ENCODE assay signal across 24 cellular contexts in genomic region chr3:52561028-52561749, GRCh38. TPM values are rescaled to one million over a fixed set of nuclear protein-coding genes. Genes with fewer than 3 reads are reported as not detected.
DNase-seq lines count a peak whose midpoint lies in the region; ATAC-seq, FAIRE-seq and TF ChIP-seq lines count a peak whose summit lies in the region.
"Had no signal": no experiment of that assay in that cellular context is flagged by ENCODE, and none has a peak within 500 bp of the region (broad histone marks: within the 10 kb centered on the region; RNA-seq: fewer than 3 reads in every experiment).

No MANE protein-coding gene starts in this region.

- H3K4me2 ChIP-seq in astrocyte (ENCODE audit: low read length) (no peak overlapping the region), neuronal stem cell (ENCODE audit: insufficient read depth, low read length, poor library complexity, severe bottlenecking) (no peak overlapping the region)
- H3K4me2 ChIP-seq: BLaER1, KMS-11 had no signal

- H3K27me3 ChIP-seq in astrocyte (ENCODE audit: insufficient read depth, low read length) (no peaks in the 10 kb centered on the region), neuronal stem cell (ENCODE audit: control insufficient read depth in 3 of 3, insufficient read depth in 3 of 3, low read depth in 1 of 3, low read length in 3 of 3) (no peaks in the 10 kb centered on the region)
- H3K27me3 ChIP-seq: BLaER1 had no signal

- DNase-seq in EH (ENCODE audit: low read depth) (peak; percentile 53), GM03348 (ENCODE audit: low spot score) (peak; percentile 11), astrocyte (ENCODE audit: low read depth) (peak; percentile 41), neuronal stem cell (ENCODE audit: low spot score) (peak; percentile 8), HCEC 1CT (no peak)
- no peak for DNase-seq in activated T-cell treated with anti-CD3 and anti-CD28 coated beads, Interleukin-2, amount 50 U/mL, for 4 hours
- DNase-seq: CD4-positive, alpha-beta T cell; COR-L47; DMS79; H9; IMR-90; MV-4-11; NCI-H1694; NCI-H2081; NCI-H2171; NCI-H345; NCI-H524; NCI-H774; OCI-M1; SW 1271 had no signal

- peaks cover 4% of the 10 kb centered on the region for H3K79me2 ChIP-seq in astrocyte (ENCODE audit: insufficient read depth, low read length)

- no peak overlapping the region for H2BK15ac ChIP-seq in neuronal stem cell (ENCODE audit: low read length)

- H2BK120ac ChIP-seq in neuronal stem cell (ENCODE audit: low read depth, low read length) = no peak overlapping the region

- no peak for FAIRE-seq in astrocyte (lab: Jason Lieb, UNC)
- FAIRE-seq: RCC 7860 had no signal

- H4K20me1 ChIP-seq in astrocyte (ENCODE audit: insufficient read depth, low read length) = peaks cover 9% of the 10 kb centered on the region

- no peak overlapping the region for H3K4ac ChIP-seq in neuronal stem cell (ENCODE audit: low read length)

- H3K27ac ChIP-seq in astrocyte (ENCODE audit: low read depth, low read length) = no peak overlapping the region
- H3K27ac ChIP-seq in neuronal stem cell (replicated peaks; ENCODE audit: low read length) = no peak overlapping the region
- H3K27ac ChIP-seq: BLaER1, KMS-11 had no signal

- H3K4me1 ChIP-seq in astrocyte (ENCODE audit: insufficient read depth, low read length) (no peaks in the 10 kb centered on the region), neuronal stem cell (ENCODE audit: control insufficient read depth in 2 of 2, insufficient read depth in 1 of 2, low read depth in 1 of 2, low read length in 2 of 2) (no peaks in the 10 kb centered on the region)
- H3K4me1 ChIP-seq: BLaER1 had no signal

- no peak overlapping the region for H3K18ac ChIP-seq in neuronal stem cell (ENCODE audit: low read length)

- H3K9me3 ChIP-seq in astrocyte (ENCODE audit: insufficient read depth, low read depth, low read length) (no peaks in the 10 kb centered on the region), neuronal stem cell (replicated peaks in 1 of 2; ENCODE audit: control insufficient read depth in 2 of 2, insufficient read depth in 1 of 2, low read depth in 1 of 2, low read length in 2 of 2) (no peaks in the 10 kb centered on the region)
- H3K9me3 ChIP-seq: BLaER1 had no signal

- H4K8ac ChIP-seq in neuronal stem cell (ENCODE audit: low read depth, low read length) = no peak overlapping the region

- no peak overlapping the region for H3K9ac ChIP-seq in astrocyte (ENCODE audit: low read length)
- H3K9ac ChIP-seq in neuronal stem cell (ENCODE audit: low read depth, low read length, poor library complexity) = no peak overlapping the region
- H3K9ac ChIP-seq: BLaER1, KMS-11 had no signal

- H4K91ac ChIP-seq in neuronal stem cell (ENCODE audit: low read depth, low read length, poor library complexity) = no peak overlapping the region

- H3K36me3 Mint-ChIP-seq in astrocyte (ENCODE audit: low read depth, unreplicated experiment) = peaks cover 17% of the 10 kb centered on the region
- peaks cover 30% of the 10 kb centered on the region for H3K36me3 Mint-ChIP-seq in activated T-cell treated with anti-CD3 and anti-CD28 coated beads, Interleukin-2, amount 50 U/mL, for 4 hours (ENCODE audit: insufficient read depth)

- no peaks in the 10 kb centered on the region for H3K79me1 ChIP-seq in neuronal stem cell (ENCODE audit: low read depth, low read length)

- H2AK5ac ChIP-seq in neuronal stem cell (ENCODE audit: low read depth, low read length) = no peak overlapping the region

- H3K9me3 Mint-ChIP-seq in astrocyte (ENCODE audit: unreplicated experiment) = no peaks in the 10 kb centered on the region
- H3K9me3 Mint-ChIP-seq in activated T-cell treated with anti-CD3 and anti-CD28 coated beads, Interleukin-2, amount 50 U/mL, for 4 hours = no peaks in the 10 kb centered on the region
- H3K9me3 Mint-ChIP-seq: CD4-positive, alpha-beta T cell; H9 had no signal

- H3K27me3 Mint-ChIP-seq in astrocyte (ENCODE audit: low read depth, unreplicated experiment) = no peaks in the 10 kb centered on the region
- no peaks in the 10 kb centered on the region for H3K27me3 Mint-ChIP-seq in activated T-cell treated with anti-CD3 and anti-CD28 coated beads, Interleukin-2, amount 50 U/mL, for 4 hours (ENCODE audit: low read depth)
- H3K27me3 Mint-ChIP-seq: CD4-positive, alpha-beta T cell had no signal

- H3K36me3 ChIP-seq in astrocyte (ENCODE audit: insufficient read depth, low read length) = peaks cover 50% of the 10 kb centered on the region
- H3K36me3 ChIP-seq in neuronal stem cell (replicated peaks in 1 of 2; ENCODE audit: control insufficient read depth in 2 of 2, insufficient read depth in 2 of 2, low read length in 2 of 2) = peaks cover 21 to 91% of the 10 kb centered on the region in 2 donors

- no peak overlapping the region for H2BK12ac ChIP-seq in neuronal stem cell (ENCODE audit: low read length)

- H2AFZ ChIP-seq in astrocyte (ENCODE audit: low read depth, low read length) = no peak overlapping the region
- H2AFZ ChIP-seq in neuronal stem cell (ENCODE audit: low read length) = no peak overlapping the region

- H3K23ac ChIP-seq in neuronal stem cell (ENCODE audit: low read depth, low read length, poor library complexity) = no peak overlapping the region

- peak overlapping the region; percentile 37 for H3K4me3 Mint-ChIP-seq in astrocyte (ENCODE audit: unreplicated experiment)
- H3K4me3 Mint-ChIP-seq in activated T-cell treated with anti-CD3 and anti-CD28 coated beads, Interleukin-2, amount 50 U/mL, for 4 hours = no peak overlapping the region
- H3K4me3 Mint-ChIP-seq: CD4-positive, alpha-beta T cell; H9 had no signal

- H2BK5ac ChIP-seq in neuronal stem cell (ENCODE audit: low read length) = no peak overlapping the region

- TF ChIP-seq CTCF in astrocyte (IDR thresholded peaks at IDR 0.05; ENCODE audit: insufficient read depth, low read depth, low read length) = no peak

- H3K14ac ChIP-seq in neuronal stem cell (ENCODE audit: low read length) = no peak overlapping the region

- no peak for ATAC-seq in activated T-cell treated with anti-CD3 and anti-CD28 coated beads, Interleukin-2, amount 50 U/mL, for 4 hours
- no peak for ATAC-seq in GM19328 (IDR thresholded peaks at IDR 0.05; ENCODE audit: unreplicated experiment)

- H3K27ac Mint-ChIP-seq in astrocyte (ENCODE audit: unreplicated experiment) = no peak overlapping the region
- H3K27ac Mint-ChIP-seq: CD4-positive, alpha-beta T cell; H9 had no signal

- H3K4me3 ChIP-seq in astrocyte (ENCODE audit: insufficient read depth, low read depth, low read length) = no peak overlapping the region
- no peak overlapping the region for H3K4me3 ChIP-seq in neuronal stem cell (ENCODE audit: low read length in 2 of 2)
- H3K4me3 ChIP-seq: BLaER1 had no signal

- peaks cover 11% of the 10 kb centered on the region for H3K4me1 Mint-ChIP-seq in astrocyte (ENCODE audit: low read depth, unreplicated experiment)
- no peaks in the 10 kb centered on the region for H3K4me1 Mint-ChIP-seq in activated T-cell treated with anti-CD3 and anti-CD28 coated beads, Interleukin-2, amount 50 U/mL, for 4 hours (ENCODE audit: low read depth)

- no CpG with 5 or more reads among the region's 4 CpGs for WGBS in neuronal stem cell (ENCODE audit: extremely low coverage in 2 of 2, insufficient read length in 2 of 2, insufficient replicate concordance in 1 of 2), 2 donors

RNA-seq across cellular contexts. Expression of gene UQCC5, which starts 24.8 kb away (rescaled TPM):
- 22.9 and 26.0 TPM in 2 replicates for total RNA-seq in astrocyte
- polyA plus RNA-seq in neuronal stem cell (2013, experiment 1 of 2) = 41.8 TPM
- 44.8 TPM for polyA plus RNA-seq in neuronal stem cell (2013, experiment 2 of 2)
- 10 to 100 TPM; 22.8 to 25.7 (median 23.2) TPM for total RNA-seq in activated T-cell treated with anti-CD3 and anti-CD28 coated beads, Interleukin-2, amount 50 U/mL, for 4 hours

RNA-seq across cellular contexts. Expression of gene NT5DC2, which starts 27.5 kb away (rescaled TPM):
- 178 and 189 TPM in 2 replicates for total RNA-seq in astrocyte
- 246 TPM for polyA plus RNA-seq in neuronal stem cell (2013, experiment 1 of 2)
- polyA plus RNA-seq in neuronal stem cell (2013, experiment 2 of 2) = 233 TPM
- 10 to 100 TPM; 29.7 to 53.1 (median 42.8) TPM for total RNA-seq in activated T-cell treated with anti-CD3 and anti-CD28 coated beads, Interleukin-2, amount 50 U/mL, for 4 hours

Comparison
In these comparisons a context has a peak if more than half of its experiments do, and no peak if none do; other contexts are left out.
1. DNase-seq: peak in EH (single experiment), GM03348 (single experiment), astrocyte (single experiment) and neuronal stem cell (single experiment); none in HCEC 1CT (single experiment) and activated T-cell treated with anti-CD3 and anti-CD28 coated beads, Interleukin-2, amount 50 U/mL, for 4 hours (single experiment).